25 cellular contexts compared by ENCODE assay signal in the genomic region with DNA sequence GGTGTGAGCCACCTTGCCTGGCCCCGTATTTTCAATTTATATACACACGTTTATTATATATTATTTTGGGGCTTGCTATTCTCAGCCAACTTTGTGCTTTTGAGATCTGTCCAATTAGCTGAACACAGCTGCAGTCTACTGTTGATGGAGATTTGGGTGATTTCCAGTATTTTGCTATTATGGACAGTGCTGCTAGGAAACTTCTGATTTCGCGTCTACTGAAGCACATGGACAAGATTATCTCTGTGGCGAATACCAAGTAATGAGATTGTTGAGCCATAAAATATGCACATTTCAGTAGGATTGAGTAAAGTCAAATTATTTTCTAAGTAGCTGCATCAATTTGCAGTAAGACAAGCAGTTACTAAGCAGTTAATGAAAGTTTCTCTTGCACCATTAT.
"Had no signal": no experiment of that assay in that cellular context is flagged by ENCODE, and none has a peak within 500 bp of the region (broad histone marks: within the 10 kb centered on the region; RNA-seq: fewer than 3 reads in every experiment).

No MANE protein-coding gene starts in this region.

- DNase-seq: Kasumi-1, KG1, MG63, NCI-H1048, NCI-H1092 treated with DMSO at 0.1 percent for 48 hours, NCI-H1105 treated with DMSO at 0.1 percent for 48 hours, NCI-H1417, NCI-H1436, NCI-H146, NCI-H1694, NCI-H187, NCI-H1930, NCI-H2029 treated with DMSO at 0.1 percent for 48 hours, NCI-H2081 treated with DMSO at 0.1 percent for 48 hours, NCI-H2107, NCI-H2171, NCI-H226, NCI-H510A treated with DMSO at 0.1 percent for 48 hours, NCI-H524 treated with DMSO at 0.1 percent for 48 hours, NCI-H526 treated with DMSO at 0.1 percent for 48 hours, NCI-H774, PC-9, SHP77, SIG-M5, SJCRH30 had no signal
